In the genomic region with DNA sequence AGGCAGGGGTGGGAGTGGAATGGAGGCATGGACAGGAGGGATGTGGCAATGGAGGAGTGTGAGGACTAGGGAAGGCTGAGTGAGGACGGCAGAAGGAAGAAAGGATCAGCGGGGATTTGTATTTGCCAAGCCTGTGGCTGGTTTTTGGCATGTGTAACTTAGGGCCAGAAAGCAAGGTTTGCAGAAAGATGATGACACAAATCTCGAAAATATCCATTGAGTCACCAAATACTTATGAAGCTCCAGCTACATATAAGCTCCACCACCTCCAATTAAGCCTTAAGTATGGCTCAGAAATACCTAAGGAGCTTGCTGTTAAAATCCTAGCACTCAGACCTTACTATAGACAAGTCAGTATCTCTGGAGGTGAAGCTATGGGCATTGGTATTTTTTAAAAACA, we compare ENCODE assay signal across 25 cellular contexts.
DNase-seq lines count a peak whose midpoint lies in the region; ATAC-seq and TF ChIP-seq lines count a peak whose summit lies in the region.
"Had no signal": no experiment of that assay in that cellular context is flagged by ENCODE, and none has a peak within 500 bp of the region (broad histone marks: within the 10 kb centered on the region; RNA-seq: fewer than 3 reads in every experiment).

No MANE protein-coding gene starts in this region.

- no peak for TF ChIP-seq CTCF in fibroblast of the aortic adventitia (IDR thresholded peaks at IDR 0.05; ENCODE audit: insufficient read depth, low read length)
- TF ChIP-seq CTCF in natural killer cell (IDR thresholded peaks at IDR 0.05), result no peak

- H3K27me3 Mint-ChIP-seq in natural killer cell (ENCODE audit: low read depth in 2 of 2), result peaks cover 0 to 7% of the 10 kb centered on the region in 2 donors
- H3K27me3 Mint-ChIP-seq: activated CD4-positive, alpha-beta T cell treated with anti-CD3 and anti-CD28 coated beads, Interleukin-2, amount 10 ng/mL, durations not matched to agents 7 days and 5 days; activated CD8-positive, alpha-beta memory T cell treated with anti-CD3 and anti-CD28 coated beads, Interleukin-2, amount 10 ng/mL, durations not matched to agents 7 days and 5 days; central memory CD8-positive, alpha-beta T cell had no signal

- no peak overlapping the region for H3K27ac Mint-ChIP-seq in natural killer cell
- H3K27ac Mint-ChIP-seq: activated CD4-positive, alpha-beta T cell treated with anti-CD3 and anti-CD28 coated beads, Interleukin-2, amount 10 ng/mL, durations not matched to agents 7 days and 5 days; activated CD8-positive, alpha-beta memory T cell treated with anti-CD3 and anti-CD28 coated beads, Interleukin-2, amount 10 ng/mL, durations not matched to agents 7 days and 5 days; activated naive CD4-positive, alpha-beta T cell treated with anti-CD3 and anti-CD28 coated beads for 36 hours; H9 had no signal

- no peak overlapping the region for H3K4me3 ChIP-seq in fibroblast of the aortic adventitia (ENCODE audit: low read depth, low read length)
- H3K4me3 ChIP-seq: dorsolateral prefrontal cortex, heart left ventricle had no signal

- H3K36me3 Mint-ChIP-seq in natural killer cell, result no peaks in the 10 kb centered on the region
- H3K36me3 Mint-ChIP-seq: activated CD8-positive, alpha-beta memory T cell treated with anti-CD3 and anti-CD28 coated beads, Interleukin-2, amount 10 ng/mL, durations not matched to agents 7 days and 5 days had no signal

- intact Hi-C loops in natural killer cell (cut with micrococcal nuclease), result no loop called here

- no peak overlapping the region for H3K4me3 Mint-ChIP-seq in natural killer cell
- H3K4me3 Mint-ChIP-seq: activated CD4-positive, alpha-beta T cell treated with anti-CD3 and anti-CD28 coated beads, Interleukin-2, amount 10 ng/mL, durations not matched to agents 7 days and 5 days; activated CD8-positive, alpha-beta memory T cell treated with anti-CD3 and anti-CD28 coated beads, Interleukin-2, amount 10 ng/mL, durations not matched to agents 7 days and 5 days; activated naive CD4-positive, alpha-beta T cell treated with anti-CD3 and anti-CD28 coated beads for 36 hours; CD8-positive, alpha-beta memory T cell; central memory CD8-positive, alpha-beta T cell; H9 had no signal

- ATAC-seq in SK-N-SH treated with all-trans-retinoic acid at 6 μM for 48 hours, result peak; percentile 63; the same call in 2 of the 3 replicates
- no peak for ATAC-seq in natural killer cell
- no peak for ATAC-seq in HG02973 (IDR thresholded peaks at IDR 0.05; ENCODE audit: unreplicated experiment)
- ATAC-seq: activated CD8-positive, alpha-beta memory T cell treated with anti-CD3 and anti-CD28 coated beads, Interleukin-2, amount 10 ng/mL, durations not matched to agents 7 days and 5 days; left colon; stimulated activated naive CD8-positive, alpha-beta T cell treated with anti-CD3 and anti-CD28 coated beads, Interleukin-15, Interleukin-2, amounts not matched to agents 100 U/mL and 50 U/mL, for 24 hours had no signal

- peak; percentile 73 for DNase-seq in GM04503 (ENCODE audit: low read depth)
- DNase-seq in fibroblast of the aortic adventitia (ENCODE audit: low read depth), result peak; percentile 51
- DNase-seq in COLO829 (ENCODE audit: low spot score), result no peak
- DNase-seq in natural killer cell, result no peak
- no peak for DNase-seq in GM19238 (ENCODE audit: insufficient read length, low spot score)
- DNase-seq: activated CD4-positive, alpha-beta T cell treated with anti-CD3 and anti-CD28 coated beads, Interleukin-2, amount 10 ng/mL, durations not matched to agents 7 days and 5 days; activated CD8-positive, alpha-beta memory T cell treated with anti-CD3 and anti-CD28 coated beads, Interleukin-2, amount 10 ng/mL, durations not matched to agents 7 days and 5 days; activated naive CD4-positive, alpha-beta T cell treated with anti-CD3 and anti-CD28 coated beads for 36 hours; aorta; CD8-positive, alpha-beta memory T cell; DMS53; H9; heart left ventricle; left colon; mesenchymal stem cell; NCI-H1417 treated with DMSO at 0.1 percent for 48 hours; NCI-H2081 treated with DMSO at 0.1 percent for 48 hours; NCI-H345; nucleus accumbens; stimulated activated naive CD8-positive, alpha-beta T cell treated with anti-CD3 and anti-CD28 coated beads, Interleukin-15, Interleukin-2, amounts not matched to agents 100 U/mL and 50 U/mL, for 24 hours; WERI-Rb-1 had no signal

- peaks cover 0 to 2% of the 10 kb centered on the region in 2 donors for H3K9me3 Mint-ChIP-seq in natural killer cell
- H3K9me3 Mint-ChIP-seq: activated CD4-positive, alpha-beta T cell treated with anti-CD3 and anti-CD28 coated beads, Interleukin-2, amount 10 ng/mL, durations not matched to agents 7 days and 5 days; activated naive CD4-positive, alpha-beta T cell treated with anti-CD3 and anti-CD28 coated beads for 36 hours; CD8-positive, alpha-beta memory T cell; central memory CD8-positive, alpha-beta T cell; H9 had no signal

- H3K4me1 Mint-ChIP-seq in natural killer cell, result no peaks in the 10 kb centered on the region
- H3K4me1 Mint-ChIP-seq: activated CD4-positive, alpha-beta T cell treated with anti-CD3 and anti-CD28 coated beads, Interleukin-2, amount 10 ng/mL, durations not matched to agents 7 days and 5 days; activated CD8-positive, alpha-beta memory T cell treated with anti-CD3 and anti-CD28 coated beads, Interleukin-2, amount 10 ng/mL, durations not matched to agents 7 days and 5 days; CD8-positive, alpha-beta memory T cell; central memory CD8-positive, alpha-beta T cell had no signal

TF ChIP-seq in SK-N-SH treated with all-trans-retinoic acid at 6 μM for 48 hours, 23 proteins besides CTCF, POLR2A, EP300 and RAD21:
- TF ChIP-seq, protein P1, sequence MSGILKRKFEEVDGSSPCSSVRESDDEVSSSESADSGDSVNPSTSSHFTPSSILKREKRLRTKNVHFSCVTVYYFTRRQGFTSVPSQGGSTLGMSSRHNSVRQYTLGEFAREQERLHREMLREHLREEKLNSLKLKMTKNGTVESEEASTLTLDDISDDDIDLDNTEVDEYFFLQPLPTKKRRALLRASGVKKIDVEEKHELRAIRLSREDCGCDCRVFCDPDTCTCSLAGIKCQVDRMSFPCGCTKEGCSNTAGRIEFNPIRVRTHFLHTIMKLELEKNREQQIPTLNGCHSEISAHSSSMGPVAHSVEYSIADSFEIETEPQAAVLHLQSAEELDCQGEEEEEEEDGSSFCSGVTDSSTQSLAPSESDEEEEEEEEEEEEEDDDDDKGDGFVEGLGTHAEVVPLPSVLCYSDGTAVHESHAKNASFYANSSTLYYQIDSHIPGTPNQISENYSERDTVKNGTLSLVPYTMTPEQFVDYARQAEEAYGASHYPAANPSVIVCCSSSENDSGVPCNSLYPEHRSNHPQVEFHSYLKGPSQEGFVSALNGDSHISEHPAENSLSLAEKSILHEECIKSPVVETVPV (CRISPR knock-in tag; IDR thresholded peaks at IDR 0.05), result no peak
- TF ChIP-seq, protein P2, sequence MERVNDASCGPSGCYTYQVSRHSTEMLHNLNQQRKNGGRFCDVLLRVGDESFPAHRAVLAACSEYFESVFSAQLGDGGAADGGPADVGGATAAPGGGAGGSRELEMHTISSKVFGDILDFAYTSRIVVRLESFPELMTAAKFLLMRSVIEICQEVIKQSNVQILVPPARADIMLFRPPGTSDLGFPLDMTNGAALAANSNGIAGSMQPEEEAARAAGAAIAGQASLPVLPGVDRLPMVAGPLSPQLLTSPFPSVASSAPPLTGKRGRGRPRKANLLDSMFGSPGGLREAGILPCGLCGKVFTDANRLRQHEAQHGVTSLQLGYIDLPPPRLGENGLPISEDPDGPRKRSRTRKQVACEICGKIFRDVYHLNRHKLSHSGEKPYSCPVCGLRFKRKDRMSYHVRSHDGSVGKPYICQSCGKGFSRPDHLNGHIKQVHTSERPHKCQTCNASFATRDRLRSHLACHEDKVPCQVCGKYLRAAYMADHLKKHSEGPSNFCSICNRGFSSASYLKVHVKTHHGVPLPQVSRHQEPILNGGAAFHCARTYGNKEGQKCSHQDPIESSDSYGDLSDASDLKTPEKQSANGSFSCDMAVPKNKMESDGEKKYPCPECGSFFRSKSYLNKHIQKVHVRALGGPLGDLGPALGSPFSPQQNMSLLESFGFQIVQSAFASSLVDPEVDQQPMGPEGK (CRISPR knock-in tag; IDR thresholded peaks at IDR 0.05; ENCODE audit: borderline replicate concordance), result no peak
- TF ChIP-seq ZFP30 (CRISPR knock-in tag; IDR thresholded peaks at IDR 0.05) (no peak), BACH2 (CRISPR knock-in tag; IDR thresholded peaks at IDR 0.05; ENCODE audit: borderline replicate concordance) (no peak), ZC3H10 (CRISPR knock-in tag; IDR thresholded peaks at IDR 0.05) (no peak), TOX (CRISPR knock-in tag; IDR thresholded peaks at IDR 0.05; ENCODE audit: borderline replicate concordance) (no peak)
- TF ChIP-seq, protein P3, sequence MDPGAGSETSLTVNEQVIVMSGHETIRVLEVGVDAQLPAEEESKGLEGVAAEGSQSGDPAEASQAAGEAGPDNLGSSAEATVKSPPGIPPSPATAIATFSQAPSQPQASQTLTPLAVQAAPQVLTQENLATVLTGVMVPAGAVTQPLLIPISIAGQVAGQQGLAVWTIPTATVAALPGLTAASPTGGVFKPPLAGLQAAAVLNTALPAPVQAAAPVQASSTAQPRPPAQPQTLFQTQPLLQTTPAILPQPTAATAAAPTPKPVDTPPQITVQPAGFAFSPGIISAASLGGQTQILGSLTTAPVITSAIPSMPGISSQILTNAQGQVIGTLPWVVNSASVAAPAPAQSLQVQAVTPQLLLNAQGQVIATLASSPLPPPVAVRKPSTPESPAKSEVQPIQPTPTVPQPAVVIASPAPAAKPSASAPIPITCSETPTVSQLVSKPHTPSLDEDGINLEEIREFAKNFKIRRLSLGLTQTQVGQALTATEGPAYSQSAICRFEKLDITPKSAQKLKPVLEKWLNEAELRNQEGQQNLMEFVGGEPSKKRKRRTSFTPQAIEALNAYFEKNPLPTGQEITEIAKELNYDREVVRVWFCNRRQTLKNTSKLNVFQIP (CRISPR knock-in tag; IDR thresholded peaks at IDR 0.05; ENCODE audit: borderline replicate concordance, low read depth), result no peak

Comparison
In these comparisons a context has a peak if more than half of its experiments do, and no peak if none do; other contexts are left out.
1. DNase-seq: peak in GM04503 (single experiment) and fibroblast of the aortic adventitia (single experiment); none in COLO829 (single experiment), natural killer cell (single experiment) and GM19238 (single experiment).